ENCODE assay signal across 1 cellular context in genomic region chr1:231603598-231604275, GRCh38.
TF ChIP-seq lines count a peak whose summit lies in the region.

No MANE protein-coding gene starts in this region.

TF ChIP-seq in K562, 482 proteins besides CTCF, POLR2A, EP300 and RAD21 (continued from another document and continues in another):
- TF ChIP-seq RHOXF2B (CRISPR knock-in tag; conservative IDR thresholded peaks at IDR 0.05), result no peak
- 0 out of 2 replicates have a peak, but pooled peaks have one; percentile 23 for TF ChIP-seq ARID2 (IDR thresholded peaks at IDR 0.05)
- no peak for TF ChIP-seq U2AF1 (optimal IDR thresholded peaks at IDR 0.05; ENCODE audit: low read depth, low read length)
- TF ChIP-seq FOXA3 (CRISPR knock-in tag; conservative IDR thresholded peaks at IDR 0.05 in 1 of 2, IDR thresholded peaks at IDR 0.05 in 1 of 2), result no peak
- TF ChIP-seq COPS2 (conservative IDR thresholded peaks at IDR 0.05), result no peak
- no peak for TF ChIP-seq VEZF1 (CRISPR knock-in tag; IDR thresholded peaks at IDR 0.05)
- no peak for TF ChIP-seq HMGXB4 (CRISPR knock-in tag; IDR thresholded peaks at IDR 0.05)
- TF ChIP-seq ZNF324 (CRISPR knock-in tag; IDR thresholded peaks at IDR 0.05), result no peak
- TF ChIP-seq ZFPM2 (CRISPR knock-in tag; IDR thresholded peaks at IDR 0.05), result no peak
- TF ChIP-seq PHB (CRISPR knock-in tag; IDR thresholded peaks at IDR 0.05), result no peak
- no peak for TF ChIP-seq HNRNPH1 (optimal IDR thresholded peaks at IDR 0.05; ENCODE audit: low read depth, low read length)
- peak; percentile 83 for TF ChIP-seq ZBTB40 (IDR thresholded peaks at IDR 0.05)
- TF ChIP-seq ZBTB40 (CRISPR knock-in tag; IDR thresholded peaks at IDR 0.05), result no peak
- TF ChIP-seq ZZZ3 (IDR thresholded peaks at IDR 0.05), result no peak
- TF ChIP-seq FOXJ2 (tag; IDR thresholded peaks at IDR 0.05), result no peak
- no peak for TF ChIP-seq CBX5 (IDR thresholded peaks at IDR 0.05; ENCODE audit: borderline replicate concordance, low read depth)
- TF ChIP-seq ARNT (IDR thresholded peaks at IDR 0.05), result no peak
- no peak for TF ChIP-seq MXD1 (CRISPR knock-in tag; IDR thresholded peaks at IDR 0.05; ENCODE audit: borderline replicate concordance, poor library complexity, severe bottlenecking)
- TF ChIP-seq MEIS2 (IDR thresholded peaks at IDR 0.05; ENCODE audit: partially characterized antibody), result peak; percentile 75
- no peak for TF ChIP-seq KAT8 (IDR thresholded peaks at IDR 0.05; ENCODE audit: low read depth)
- no peak for TF ChIP-seq PHTF2 (CRISPR knock-in tag; IDR thresholded peaks at IDR 0.05)
- 0 out of 2 replicates have a peak, but pooled peaks have one; percentile 32 for TF ChIP-seq KLF16 (IDR thresholded peaks at IDR 0.05)
- TF ChIP-seq HDAC2 (IDR thresholded peaks at IDR 0.05), result no peak
- TF ChIP-seq TBL1XR1 (IDR thresholded peaks at IDR 0.05; ENCODE audit: low read length in 2 of 2), result no peak
- TF ChIP-seq TSHZ1 (CRISPR knock-in tag; IDR thresholded peaks at IDR 0.05), result no peak
- peak; percentile 26; the same call in 1 of the 2 replicates for TF ChIP-seq ARID3A (IDR thresholded peaks at IDR 0.05; ENCODE audit: borderline replicate concordance, low read depth, low read length)
- TF ChIP-seq MAFK (IDR thresholded peaks at IDR 0.05; ENCODE audit: low read length), result no peak
- no peak for TF ChIP-seq NFIC (IDR thresholded peaks at IDR 0.05)
- TF ChIP-seq HCFC1 (IDR thresholded peaks at IDR 0.05; ENCODE audit: low read depth, low read length), result no peak
- no peak for TF ChIP-seq ZNF224 (CRISPR knock-in tag; IDR thresholded peaks at IDR 0.05)
- TF ChIP-seq DPF2 (IDR thresholded peaks at IDR 0.05), result peak; percentile 46; the same call in 1 of the 2 replicates
- TF ChIP-seq NR2F6 (CRISPR knock-in tag; IDR thresholded peaks at IDR 0.05), result no peak
- no peak for TF ChIP-seq ARID1B (IDR thresholded peaks at IDR 0.05)
- TF ChIP-seq CREB3L1 (IDR thresholded peaks at IDR 0.05; ENCODE audit: borderline replicate concordance, low read depth), result no peak
- TF ChIP-seq ZBTB7A (IDR thresholded peaks at IDR 0.05; ENCODE audit: borderline replicate concordance, control insufficient read depth, low read depth, low read length), result no peak
- TF ChIP-seq ZNF764 (CRISPR knock-in tag; IDR thresholded peaks at IDR 0.05; ENCODE audit: low read depth), result no peak
- no peak for TF ChIP-seq TRIM25 (IDR thresholded peaks at IDR 0.05; ENCODE audit: borderline replicate concordance)
- TF ChIP-seq PRPF4 (IDR thresholded peaks at IDR 0.05; ENCODE audit: insufficient read depth, low read depth, low read length, poor library complexity, severe bottlenecking), result no peak
- TF ChIP-seq HNRNPLL (IDR thresholded peaks at IDR 0.05; ENCODE audit: low read depth, low read length, poor library complexity, severe bottlenecking), result no peak
- no peak for TF ChIP-seq MECOM (CRISPR knock-in tag; IDR thresholded peaks at IDR 0.05)
